ENCODE assay signal across 18 cellular contexts in genomic region chr2:143458258-143458954, GRCh38.
"Had no signal": no experiment of that assay in that cellular context is flagged by ENCODE, and none has a peak within 500 bp of the region (broad histone marks: within the 10 kb centered on the region; RNA-seq: fewer than 3 reads in every experiment).

No MANE protein-coding gene starts in this region.

- H3K27me3 ChIP-seq: spleen, suprapubic skin had no signal

- H3K4me1 ChIP-seq: suprapubic skin had no signal

- H3K9me3 ChIP-seq: suprapubic skin had no signal

- ATAC-seq: activated CD4-positive, CD25-positive, alpha-beta regulatory T cell treated with anti-CD3 and anti-CD28 coated beads, Interleukin-2, amount 50 U/mL, for 24 hours; activated naive CD4-positive, alpha-beta T cell treated with anti-CD3 and anti-CD28 coated beads, Interleukin-2, amount 50 U/mL, for 72 hours; natural killer cell; sciatic nerve had no signal

- DNase-seq: activated CD4-positive, alpha-beta T cell treated with anti-CD3 and anti-CD28 coated beads, Interleukin-2, amount 50 U/mL, for 48 hours; activated gamma-delta T cell; activated T-cell treated with anti-CD3 and anti-CD28 coated beads, Interleukin-2, amount 50 U/mL, for 24 hours; amygdala; cortex of kidney; effector CD4-positive, alpha-beta T cell; foreskin melanocyte; mesendoderm; natural killer cell; nucleus accumbens; spleen; T-helper 1 cell; T1000; trophoblast cell had no signal

- H3K4me3 ChIP-seq: spleen, suprapubic skin had no signal

- H3K36me3 ChIP-seq: suprapubic skin had no signal

- H3K27ac ChIP-seq: spleen, suprapubic skin had no signal
